ENCODE assay signal across 9 cellular contexts in genomic region chr3:9402410-9403228, GRCh38. TPM values are rescaled to one million over a fixed set of nuclear protein-coding genes. Genes with fewer than 3 reads are reported as not detected.
DNase-seq lines count a peak whose midpoint lies in the region; ATAC-seq and TF ChIP-seq lines count a peak whose summit lies in the region.
"Had no signal": no experiment of that assay in that cellular context is flagged by ENCODE, and none has a peak within 500 bp of the region (broad histone marks: within the 10 kb centered on the region; RNA-seq: fewer than 3 reads in every experiment).

No MANE protein-coding gene starts in this region.

- peak overlapping the region; percentile 42; the same call in 1 of the 2 replicates for H3K9ac ChIP-seq in iPS-20b (ENCODE audit: low read depth, low read length)

- 20 to 25% (median 22%) methylated on average over 3 of the region's 3 CpGs for WGBS in adrenal gland, 4 donors

- H3K27ac Mint-ChIP-seq in CD4-positive, alpha-beta T cell = peak overlapping the region; percentile 65

- intact Hi-C loops in CD4-positive, alpha-beta T cell (cut with DNase I, micrococcal nuclease) = loop anchor here in 1 of 2 experiments (2.0 kb wide), 1 partner anchor 18 kb away; no protein-coding TSS in a partner anchor
- intact Hi-C loops in adrenal gland (cut with DNase I) = no loop called here

- H3K36me3 ChIP-seq in adrenal gland (replicated peaks in 1 of 2) = no peaks in the 10 kb centered on the region
- no peaks in the 10 kb centered on the region for H3K36me3 ChIP-seq in iPS-20b (ENCODE audit: insufficient read depth, low read depth, low read length)
- H3K36me3 ChIP-seq: left lung had no signal

- no peak for DNase-seq in CD4-positive, alpha-beta T cell
- no peak for DNase-seq in LNCaP clone FGC (ENCODE audit: low read depth)
- peak in 3 of 7 donors; percentile 40 to 51 (median 44) for DNase-seq in adrenal gland
- DNase-seq in superior temporal gyrus (ENCODE audit: extremely low spot score) = peak; percentile 61
- DNase-seq in kidney glomerular epithelial cell (lab: John Stamatoyannopoulos, UW) = no peak

- no peak for TF ChIP-seq CTCF in CD4-positive, alpha-beta T cell (IDR thresholded peaks at IDR 0.05)
- TF ChIP-seq CTCF in LNCaP clone FGC (IDR thresholded peaks at IDR 0.05; ENCODE audit: control insufficient read depth, extremely low read depth, insufficient read depth) = no peak
- TF ChIP-seq CTCF in adrenal gland (IDR thresholded peaks at IDR 0.05) = no peak

- peak overlapping the region; percentile 98 for H3K4me3 ChIP-seq in LNCaP clone FGC (ENCODE audit: low read depth, low read length)
- H3K4me3 ChIP-seq in adrenal gland = peak overlapping the region in 1 of 4 donors; percentile 30
- H3K4me3 ChIP-seq in iPS-20b (ENCODE audit: low read length) = peak overlapping the region; percentile 98
- H3K4me3 ChIP-seq: left lung had no signal

- peaks cover 55 to 84% of the 10 kb centered on the region in 2 donors for H3K4me1 ChIP-seq in adrenal gland (replicated peaks in 1 of 2)
- peaks cover 51% of the 10 kb centered on the region for H3K4me1 ChIP-seq in iPS-20b (ENCODE audit: insufficient read depth, low read length)

- no peak overlapping the region for H3K27ac ChIP-seq in CD4-positive, alpha-beta T cell (ENCODE audit: low read depth, low read length)
- H3K27ac ChIP-seq in adrenal gland = peak overlapping the region in 4 of 5 donors; percentile 19 to 98 (median 56)
- H3K27ac ChIP-seq in iPS-20b (ENCODE audit: low read length) = no peak overlapping the region

- H3K9me3 ChIP-seq in CD4-positive, alpha-beta T cell (ENCODE audit: control insufficient read depth, low read length) = no peaks in the 10 kb centered on the region
- H3K9me3 ChIP-seq in adrenal gland (replicated peaks in 1 of 3) = no peaks in the 10 kb centered on the region
- H3K9me3 ChIP-seq in iPS-20b (ENCODE audit: insufficient read depth, low read depth, low read length) = no peaks in the 10 kb centered on the region
- H3K9me3 ChIP-seq: left lung had no signal

- CTCF ChIA-PET in CD4-positive, alpha-beta T cell (lab: Charles Lee) = interaction anchor here (1.5 to 1.6 kb wide), 2 partner anchors 13 to 49 kb away, joined by 5 to 6 read pairs; no protein-coding TSS in a partner anchor

- H3K36me3 Mint-ChIP-seq in CD4-positive, alpha-beta T cell (ENCODE audit: low read depth) = peaks cover 15% of the 10 kb centered on the region

- H3K4me1 Mint-ChIP-seq in CD4-positive, alpha-beta T cell (ENCODE audit: low read depth) = peaks cover 90% of the 10 kb centered on the region

- ATAC-seq in CD4-positive, alpha-beta T cell (ENCODE audit: poor library complexity) = no peak
- no peak for ATAC-seq in HG03469 (IDR thresholded peaks at IDR 0.05; ENCODE audit: unreplicated experiment)
- ATAC-seq in GM19035 (IDR thresholded peaks at IDR 0.05; ENCODE audit: unreplicated experiment) = no peak
- ATAC-seq: left lung had no signal

- no peaks in the 10 kb centered on the region for H3K27me3 Mint-ChIP-seq in CD4-positive, alpha-beta T cell

- H3K9me3 Mint-ChIP-seq in CD4-positive, alpha-beta T cell = no peaks in the 10 kb centered on the region

- TF ChIP-seq POLR2A in adrenal gland (IDR thresholded peaks at IDR 0.05) = no peak

- peak overlapping the region; percentile 65 for H3K4me3 Mint-ChIP-seq in CD4-positive, alpha-beta T cell

- POLR2A ChIA-PET in CD4-positive, alpha-beta T cell (lab: Charles Lee) = interaction anchor here (0.9 to 1.4 kb wide), 4 partner anchors 9 to 247 kb away, joined by 3 to 4 read pairs (median 3); partner anchors contain the start of genes MTMR14 and THUMPD3

- H3K27me3 ChIP-seq in CD4-positive, alpha-beta T cell (ENCODE audit: control insufficient read depth, insufficient read depth, low read length) = no peaks in the 10 kb centered on the region
- H3K27me3 ChIP-seq in adrenal gland = no peaks in the 10 kb centered on the region
- no peaks in the 10 kb centered on the region for H3K27me3 ChIP-seq in iPS-20b (ENCODE audit: insufficient read depth, low read length)
- H3K27me3 ChIP-seq: left lung had no signal

RNA-seq across cellular contexts. Expression of gene SETD5, which starts 5.2 kb away (rescaled TPM):
- total RNA-seq in CD4-positive, alpha-beta T cell = 10 to 100 TPM; 58.5 to 67.6 TPM
- total RNA-seq in adrenal gland = 100 to 1,000 TPM in 2 of 8 donors, 10 to 100 TPM in 6; 46.5 to 135 (median 88.6) TPM
- polyA plus RNA-seq in adrenal gland = 10 to 100 TPM; 35.3 to 72.5 (median 63.1) TPM

RNA-seq across cellular contexts. Expression of gene THUMPD3, which starts 39.8 kb away (rescaled TPM):
- 10 to 100 TPM; 74.2 to 78.0 TPM for total RNA-seq in CD4-positive, alpha-beta T cell
- total RNA-seq in adrenal gland = 10 to 100 TPM; 20.1 to 57.3 (median 42.8) TPM
- polyA plus RNA-seq in adrenal gland = 10 to 100 TPM; 32.9 to 70.2 (median 35.9) TPM

Comparison
In these comparisons a context has a peak if more than half of its experiments do, and no peak if none do; other contexts are left out.
1. H3K27ac ChIP-seq: peak in adrenal gland (4 of 5); none in CD4-positive, alpha-beta T cell (single experiment) and iPS-20b (single experiment).